ENCODE assay signal across 11 cellular contexts in the genomic region with DNA sequence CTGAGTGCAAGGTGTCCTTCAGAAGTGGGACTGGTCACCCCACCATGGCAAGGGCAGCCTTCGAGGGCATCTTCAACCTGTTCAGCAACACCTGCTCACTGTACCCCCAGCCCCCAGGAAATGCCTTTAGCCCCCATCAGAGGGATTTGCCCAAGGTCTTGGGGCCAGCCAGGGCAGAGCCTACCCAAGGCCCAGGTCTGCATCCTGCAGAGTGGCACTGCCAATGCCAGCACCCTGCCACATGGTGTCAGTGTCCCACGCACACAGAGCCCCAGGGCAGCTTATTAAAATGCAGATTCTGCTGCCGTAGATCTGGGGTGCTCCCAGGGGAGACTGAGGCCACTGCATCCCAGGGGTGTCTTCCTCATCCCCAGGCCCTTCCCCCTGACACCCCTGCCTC.
DNase-seq lines count a peak whose midpoint lies in the region; ATAC-seq and TF ChIP-seq lines count a peak whose summit lies in the region.
"Had no signal": no experiment of that assay in that cellular context is flagged by ENCODE, and none has a peak within 500 bp of the region (broad histone marks: within the 10 kb centered on the region; RNA-seq: fewer than 3 reads in every experiment).

No MANE protein-coding gene starts in this region.

- H3K27ac ChIP-seq in GM23338 (ENCODE audit: low read depth): no peak overlapping the region
- no peak overlapping the region for H3K27ac ChIP-seq in WERI-Rb-1
- no peak overlapping the region for H3K27ac ChIP-seq in prostate gland
- H3K27ac ChIP-seq: tibial nerve had no signal

- no peaks in the 10 kb centered on the region; the same call in 2 of the 3 replicates for H3K36me3 Mint-ChIP-seq in GM23338 (ENCODE audit: low read depth)

- peak; percentile 74 for ATAC-seq in GM23338

- H3K4me3 ChIP-seq in GM23338: no peak overlapping the region
- H3K4me3 ChIP-seq in WERI-Rb-1 (ENCODE audit: low read depth, low read length): no peak overlapping the region
- no peak overlapping the region for H3K4me3 ChIP-seq in kidney epithelial cell (ENCODE audit: low read depth, low read length)
- no peak overlapping the region for H3K4me3 ChIP-seq in prostate gland
- H3K4me3 ChIP-seq: tibial nerve had no signal

- peak; percentile 9 for DNase-seq in COLO668 (lab: John Stamatoyannopoulos, UW; ENCODE audit: unreplicated experiment)
- peak; percentile 45 for DNase-seq in GM23338 (ENCODE audit: low spot score)
- no peak for DNase-seq in WERI-Rb-1
- DNase-seq in kidney epithelial cell (ENCODE audit: low read depth): no peak
- DNase-seq in SW480 (ENCODE audit: low spot score): no peak
- no peak for DNase-seq in middle frontal gyrus (ENCODE audit: extremely low spot score, low spot score)
- DNase-seq in NCI-H146 (lab: John Stamatoyannopoulos, UW): no peak
- no peak for DNase-seq in prostate gland (ENCODE audit: low spot score)
- DNase-seq: NCI-H1048, retina had no signal

- peaks cover 14% of the 10 kb centered on the region for H3K27me3 Mint-ChIP-seq in GM23338 (ENCODE audit: insufficient read depth, low read depth, poor library complexity)

- TF ChIP-seq CTCF in GM23338 (conservative IDR thresholded peaks at IDR 0.05; ENCODE audit: low read depth in 2 of 2) (peak in 1 of 2 experiments; percentile 68), WERI-Rb-1 (IDR thresholded peaks at IDR 0.05; ENCODE audit: low read depth, low read length) (peak; percentile 61), kidney epithelial cell (IDR thresholded peaks at IDR 0.05; ENCODE audit: insufficient read depth, low read length, poor library complexity, severe bottlenecking) (peak; percentile 36), prostate gland (IDR thresholded peaks at IDR 0.05) (no peak)

- H3K4me1 Mint-ChIP-seq in GM23338: no peaks in the 10 kb centered on the region

- H3K4me3 Mint-ChIP-seq in GM23338: no peak overlapping the region

- TF ChIP-seq POLR2A in prostate gland (IDR thresholded peaks at IDR 0.05): no peak

- H3K36me3 ChIP-seq in GM23338 (ENCODE audit: insufficient read depth) (no peaks in the 10 kb centered on the region), WERI-Rb-1 (no peaks in the 10 kb centered on the region), kidney epithelial cell (ENCODE audit: control insufficient read depth, insufficient read depth, low read length) (no peaks in the 10 kb centered on the region), prostate gland (no peaks in the 10 kb centered on the region)

- H3K9me3 ChIP-seq in WERI-Rb-1 (ENCODE audit: severe bottlenecking) (no peaks in the 10 kb centered on the region), prostate gland (no peaks in the 10 kb centered on the region)
- H3K9me3 ChIP-seq: tibial nerve had no signal

- no peaks in the 10 kb centered on the region; the same call in 2 of the 3 replicates for H3K9me3 Mint-ChIP-seq in GM23338

- H3K9me2 ChIP-seq in GM23338 (ENCODE audit: insufficient read depth): no peaks in the 10 kb centered on the region

- no peaks in the 10 kb centered on the region for H4K20me1 ChIP-seq in GM23338 (replicated peaks; ENCODE audit: insufficient read depth)

- H3K4me1 ChIP-seq in GM23338 (ENCODE audit: insufficient read depth): no peaks in the 10 kb centered on the region
- no peaks in the 10 kb centered on the region for H3K4me1 ChIP-seq in prostate gland (replicated peaks)
- H3K4me1 ChIP-seq: tibial nerve had no signal

- intact Hi-C loops in prostate gland (cut with DNase I): no loop called here

- no peak overlapping the region for H3K4me2 ChIP-seq in GM23338

- H3F3A ChIP-seq in GM23338 (replicated peaks; ENCODE audit: low read depth): no peaks in the 10 kb centered on the region

- no peak overlapping the region for H3K27ac Mint-ChIP-seq in GM23338

- 0 out of 2 replicates have a peak, but pooled peaks cover 2% of the 10 kb centered on the region for H3K27me3 ChIP-seq in GM23338 (ENCODE audit: insufficient read depth)
- H3K27me3 ChIP-seq in WERI-Rb-1 (ENCODE audit: insufficient read depth, low read depth, severe bottlenecking): no peaks in the 10 kb centered on the region
- no peaks in the 10 kb centered on the region for H3K27me3 ChIP-seq in kidney epithelial cell (ENCODE audit: control insufficient read depth, insufficient read depth, low read length)
- H3K27me3 ChIP-seq in prostate gland (replicated peaks; ENCODE audit: insufficient read depth): no peaks in the 10 kb centered on the region
- H3K27me3 ChIP-seq: tibial nerve had no signal

- WGBS in prostate gland: 47% methylated on average over 3 of the region's 3 CpGs

- no peak overlapping the region for H2AFZ ChIP-seq in GM23338

- no peaks in the 10 kb centered on the region for H3K79me2 ChIP-seq in GM23338 (replicated peaks; ENCODE audit: insufficient read depth)

TF ChIP-seq in GM23338, 12 proteins besides CTCF, POLR2A, EP300 and RAD21 (continues in another document):
- TF ChIP-seq EZH2 (IDR thresholded peaks at IDR 0.05; ENCODE audit: low read depth, unreplicated experiment): no peak
- no peak for TF ChIP-seq NANOG (IDR thresholded peaks at IDR 0.05; ENCODE audit: borderline replicate concordance)
- TF ChIP-seq, protein P1, sequence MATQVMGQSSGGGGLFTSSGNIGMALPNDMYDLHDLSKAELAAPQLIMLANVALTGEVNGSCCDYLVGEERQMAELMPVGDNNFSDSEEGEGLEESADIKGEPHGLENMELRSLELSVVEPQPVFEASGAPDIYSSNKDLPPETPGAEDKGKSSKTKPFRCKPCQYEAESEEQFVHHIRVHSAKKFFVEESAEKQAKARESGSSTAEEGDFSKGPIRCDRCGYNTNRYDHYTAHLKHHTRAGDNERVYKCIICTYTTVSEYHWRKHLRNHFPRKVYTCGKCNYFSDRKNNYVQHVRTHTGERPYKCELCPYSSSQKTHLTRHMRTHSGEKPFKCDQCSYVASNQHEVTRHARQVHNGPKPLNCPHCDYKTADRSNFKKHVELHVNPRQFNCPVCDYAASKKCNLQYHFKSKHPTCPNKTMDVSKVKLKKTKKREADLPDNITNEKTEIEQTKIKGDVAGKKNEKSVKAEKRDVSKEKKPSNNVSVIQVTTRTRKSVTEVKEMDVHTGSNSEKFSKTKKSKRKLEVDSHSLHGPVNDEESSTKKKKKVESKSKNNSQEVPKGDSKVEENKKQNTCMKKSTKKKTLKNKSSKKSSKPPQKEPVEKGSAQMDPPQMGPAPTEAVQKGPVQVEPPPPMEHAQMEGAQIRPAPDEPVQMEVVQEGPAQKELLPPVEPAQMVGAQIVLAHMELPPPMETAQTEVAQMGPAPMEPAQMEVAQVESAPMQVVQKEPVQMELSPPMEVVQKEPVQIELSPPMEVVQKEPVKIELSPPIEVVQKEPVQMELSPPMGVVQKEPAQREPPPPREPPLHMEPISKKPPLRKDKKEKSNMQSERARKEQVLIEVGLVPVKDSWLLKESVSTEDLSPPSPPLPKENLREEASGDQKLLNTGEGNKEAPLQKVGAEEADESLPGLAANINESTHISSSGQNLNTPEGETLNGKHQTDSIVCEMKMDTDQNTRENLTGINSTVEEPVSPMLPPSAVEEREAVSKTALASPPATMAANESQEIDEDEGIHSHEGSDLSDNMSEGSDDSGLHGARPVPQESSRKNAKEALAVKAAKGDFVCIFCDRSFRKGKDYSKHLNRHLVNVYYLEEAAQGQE (IDR thresholded peaks at IDR 0.05; ENCODE audit: unreplicated experiment): no peak
- TF ChIP-seq, protein P2, sequence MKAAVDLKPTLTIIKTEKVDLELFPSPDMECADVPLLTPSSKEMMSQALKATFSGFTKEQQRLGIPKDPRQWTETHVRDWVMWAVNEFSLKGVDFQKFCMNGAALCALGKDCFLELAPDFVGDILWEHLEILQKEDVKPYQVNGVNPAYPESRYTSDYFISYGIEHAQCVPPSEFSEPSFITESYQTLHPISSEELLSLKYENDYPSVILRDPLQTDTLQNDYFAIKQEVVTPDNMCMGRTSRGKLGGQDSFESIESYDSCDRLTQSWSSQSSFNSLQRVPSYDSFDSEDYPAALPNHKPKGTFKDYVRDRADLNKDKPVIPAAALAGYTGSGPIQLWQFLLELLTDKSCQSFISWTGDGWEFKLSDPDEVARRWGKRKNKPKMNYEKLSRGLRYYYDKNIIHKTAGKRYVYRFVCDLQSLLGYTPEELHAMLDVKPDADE (IDR thresholded peaks at IDR 0.05): no peak
- no peak for TF ChIP-seq STAT1 (IDR thresholded peaks at IDR 0.05; ENCODE audit: unreplicated experiment)

Comparison
In these comparisons a context has a peak if more than half of its experiments do, and no peak if none do; other contexts are left out.
1. DNase-seq: peak in COLO668 (single experiment) and GM23338 (single experiment); none in WERI-Rb-1 (single experiment), kidney epithelial cell (single experiment), SW480 (single experiment), middle frontal gyrus (single experiment), NCI-H146 (single experiment) and prostate gland (single experiment).
2. CTCF ChIP-seq: peak in WERI-Rb-1 (single experiment) and kidney epithelial cell (single experiment); none in prostate gland (0 of 4).